ENCODE assay signal across 33 cellular contexts in genomic region chr7:133112976-133113375, GRCh38.
"Had no signal": no experiment of that assay in that cellular context is flagged by ENCODE, and none has a peak within 500 bp of the region (broad histone marks: within the 10 kb centered on the region; RNA-seq: fewer than 3 reads in every experiment).

No MANE protein-coding gene starts in this region.

- H3K36me3 ChIP-seq: MG63 had no signal

- DNase-seq: Kasumi-1, KG1, MG63, MM.1S, MV-4-11, NCI-H1048, NCI-H1092, NCI-H1092 treated with DMSO at 0.1 percent for 48 hours, NCI-H1105, NCI-H1105 treated with DMSO at 0.1 percent for 48 hours, NCI-H1417, NCI-H1417 treated with DMSO at 0.1 percent for 48 hours, NCI-H1436, NCI-H1436 treated with DMSO at 0.1 percent for 48 hours, NCI-H146, NCI-H1694, NCI-H1694 treated with DMSO at 0.1 percent for 48 hours, NCI-H187, NCI-H187 treated with DMSO at 0.1 percent for 48 hours, NCI-H1930, NCI-H2029, NCI-H2029 treated with DMSO at 0.1 percent for 48 hours, NCI-H2081, NCI-H2081 treated with DMSO at 0.1 percent for 48 hours, NCI-H2107, NCI-H2171, NCI-H2171 treated with DMSO at 0.1 percent for 48 hours, NCI-H2227 treated with DMSO at 0.1 percent for 48 hours, NCI-H226, NCI-H345, NCI-H446, NCI-H446 treated with DMSO at 0.1 percent for 48 hours had no signal

- H3K9me3 ChIP-seq: MG63 had no signal

- H3K4me3 ChIP-seq: MG63 had no signal

- H3K27me3 ChIP-seq: MG63 had no signal

- H3K9ac ChIP-seq: KMS-11 had no signal

- H3K27ac ChIP-seq: KMS-11 had no signal

- H3K4me2 ChIP-seq: KMS-11 had no signal
